Comparison of ENCODE assay signal across 32 cellular contexts in genomic region chr18:51588616-51589015, GRCh38.
"Had no signal": no experiment of that assay in that cellular context is flagged by ENCODE, and none has a peak within 500 bp of the region (broad histone marks: within the 10 kb centered on the region; RNA-seq: fewer than 3 reads in every experiment).

No MANE protein-coding gene starts in this region.

- H3K9me3 ChIP-seq: adrenal gland, body of pancreas, colonic mucosa, heart left ventricle had no signal

- ATAC-seq: activated CD4-positive, alpha-beta T cell treated with anti-CD3 and anti-CD28 coated beads for 36 hours; activated CD8-positive, alpha-beta memory T cell treated with anti-CD3 and anti-CD28 coated beads, Interleukin-2, amount 10 ng/mL, durations not matched to agents 7 days and 5 days; activated CD8-positive, alpha-beta T cell treated with anti-CD3 and anti-CD28 coated beads, Interleukin-2, amount 10 ng/mL, durations not matched to agents 7 days and 5 days; activated naive CD8-positive, alpha-beta T cell treated with anti-CD3 and anti-CD28 coated beads, Interleukin-2, amount 50 U/mL, for 24 hours; body of pancreas; esophagus mucosa; heart left ventricle; T-helper 17 cell had no signal

- H3K27me3 Mint-ChIP-seq: activated CD8-positive, alpha-beta memory T cell treated with anti-CD3 and anti-CD28 coated beads, Interleukin-2, amount 10 ng/mL, durations not matched to agents 7 days and 5 days; activated naive CD8-positive, alpha-beta T cell treated with anti-CD3 and anti-CD28 coated beads for 36 hours; T-helper 17 cell had no signal

- H3K4me3 Mint-ChIP-seq: activated CD4-positive, alpha-beta memory T cell treated with anti-CD3 and anti-CD28 coated beads for 36 hours; activated CD4-positive, alpha-beta T cell treated with anti-CD3 and anti-CD28 coated beads for 36 hours; activated CD4-positive, alpha-beta T cell treated with anti-CD3 and anti-CD28 coated beads, Interleukin-2, amount 10 ng/mL, durations not matched to agents 24 days and 14 days; activated CD8-positive, alpha-beta memory T cell treated with anti-CD3 and anti-CD28 coated beads, Interleukin-2, amount 10 ng/mL, durations not matched to agents 7 days and 5 days; activated CD8-positive, alpha-beta T cell treated with anti-CD3 and anti-CD28 coated beads, Interleukin-2, amount 10 ng/mL, durations not matched to agents 7 days and 5 days; activated naive CD4-positive, alpha-beta T cell treated with anti-CD3 and anti-CD28 coated beads for 36 hours; activated naive CD4-positive, alpha-beta T cell treated with anti-CD3 and anti-CD28 coated beads, Interleukin-2, amount 50 U/mL, for 24 hours; activated naive CD8-positive, alpha-beta T cell treated with anti-CD3 and anti-CD28 coated beads for 36 hours; activated naive CD8-positive, alpha-beta T cell treated with anti-CD3 and anti-CD28 coated beads, Interleukin-2, amount 50 U/mL, for 24 hours; activated T-helper 1 cell treated with anti-CD3 and anti-CD28 coated beads, Interleukin-12 subunit alpha, Interleukin-12 subunit beta, Interleukin-2, Interleukin-4 antibody, amounts not matched to agents 30 ng/mL and 10 ng/mL and 1 ng/mL, durations not matched to agents 14 hours and 24 hours and 36 hours; T-helper 17 cell; T-helper 2 cell treated with Interferon-gamma antibody and Interleukin-4, amounts not matched to agents 5 μg/mL and 100 μg/mL, for 36 hours had no signal

- H3K4me1 ChIP-seq: adrenal gland, body of pancreas, colonic mucosa, heart left ventricle had no signal

- H3K27ac Mint-ChIP-seq: activated CD4-positive, alpha-beta memory T cell treated with anti-CD3 and anti-CD28 coated beads for 36 hours; activated CD4-positive, alpha-beta T cell treated with anti-CD3 and anti-CD28 coated beads for 36 hours; activated CD4-positive, alpha-beta T cell treated with anti-CD3 and anti-CD28 coated beads, Interleukin-2, amount 10 ng/mL, durations not matched to agents 24 days and 14 days; activated CD8-positive, alpha-beta memory T cell treated with anti-CD3 and anti-CD28 coated beads, Interleukin-2, amount 10 ng/mL, durations not matched to agents 7 days and 5 days; activated CD8-positive, alpha-beta T cell treated with anti-CD3 and anti-CD28 coated beads, Interleukin-2, amount 10 ng/mL, durations not matched to agents 7 days and 5 days; activated naive CD4-positive, alpha-beta T cell treated with anti-CD3 and anti-CD28 coated beads for 36 hours; activated naive CD4-positive, alpha-beta T cell treated with anti-CD3 and anti-CD28 coated beads, Interleukin-2, amount 50 U/mL, for 24 hours; activated naive CD8-positive, alpha-beta T cell treated with anti-CD3 and anti-CD28 coated beads for 36 hours; activated naive CD8-positive, alpha-beta T cell treated with anti-CD3 and anti-CD28 coated beads, Interleukin-2, amount 50 U/mL, for 24 hours; activated T-helper 1 cell treated with anti-CD3 and anti-CD28 coated beads, Interleukin-12 subunit alpha, Interleukin-12 subunit beta, Interleukin-2, Interleukin-4 antibody, amounts not matched to agents 30 ng/mL and 10 ng/mL and 1 ng/mL, durations not matched to agents 14 hours and 24 hours and 36 hours; activated T-helper 2 cell treated with anti-CD3 and anti-CD28 coated beads, Interferon-gamma antibody, Interleukin-2, Interleukin-4, amounts not matched to agents 10 μg/mL and 5 μg/mL and 100 μg/mL, durations not matched to agents 14 hours and 24 hours and 36 hours; T-helper 17 cell; T-helper 2 cell treated with Interferon-gamma antibody and Interleukin-4, amounts not matched to agents 5 μg/mL and 100 μg/mL, for 36 hours had no signal

- H3K4me1 Mint-ChIP-seq: activated CD4-positive, alpha-beta T cell treated with anti-CD3 and anti-CD28 coated beads for 36 hours; activated CD4-positive, alpha-beta T cell treated with anti-CD3 and anti-CD28 coated beads, Interleukin-2, amount 10 ng/mL, durations not matched to agents 24 days and 14 days; activated CD8-positive, alpha-beta memory T cell treated with anti-CD3 and anti-CD28 coated beads, Interleukin-2, amount 10 ng/mL, durations not matched to agents 7 days and 5 days; activated naive CD4-positive, alpha-beta T cell treated with anti-CD3 and anti-CD28 coated beads, Interleukin-2, amount 50 U/mL, for 24 hours; activated naive CD8-positive, alpha-beta T cell treated with anti-CD3 and anti-CD28 coated beads for 36 hours; activated naive CD8-positive, alpha-beta T cell treated with anti-CD3 and anti-CD28 coated beads, Interleukin-2, amount 50 U/mL, for 24 hours; T-helper 17 cell had no signal

- H3K27ac ChIP-seq: adrenal gland, body of pancreas, cardiac muscle cell, colonic mucosa, heart left ventricle had no signal

- H3K27me3 ChIP-seq: adrenal gland, body of pancreas, colonic mucosa, heart left ventricle had no signal

- DNase-seq: activated CD4-positive, alpha-beta memory T cell treated with anti-CD3 and anti-CD28 coated beads for 36 hours; activated CD4-positive, alpha-beta T cell treated with anti-CD3 and anti-CD28 coated beads for 36 hours; activated CD4-positive, alpha-beta T cell treated with anti-CD3 and anti-CD28 coated beads, Interleukin-2, amount 10 ng/mL, durations not matched to agents 24 days and 14 days; activated CD4-positive, CD25-positive, alpha-beta regulatory T cell; activated CD4-positive, CD25-positive, alpha-beta regulatory T cell treated with anti-CD3 and anti-CD28 coated beads, Interleukin-2, amount 50 U/mL, for 72 hours; activated CD8-positive, alpha-beta memory T cell treated with anti-CD3 and anti-CD28 coated beads, Interleukin-2, amount 10 ng/mL, durations not matched to agents 7 days and 5 days; activated CD8-positive, alpha-beta memory T cell treated with anti-CD3 and anti-CD28 coated beads, Interleukin-2, amount 50 U/mL, for 4 hours; activated CD8-positive, alpha-beta T cell treated with anti-CD3 and anti-CD28 coated beads, Interleukin-2, amount 10 ng/mL, durations not matched to agents 7 days and 5 days; activated effector memory CD4-positive, alpha-beta T cell treated with anti-CD3 and anti-CD28 coated beads, Interleukin-2, amount 50 U/mL, for 16 hours; activated naive CD4-positive, alpha-beta T cell treated with anti-CD3 and anti-CD28 coated beads for 36 hours; activated naive CD8-positive, alpha-beta T cell treated with anti-CD3 and anti-CD28 coated beads for 36 hours; activated naive CD8-positive, alpha-beta T cell treated with anti-CD3 and anti-CD28 coated beads, Interleukin-2, amount 50 U/mL, for 24 hours; activated T-cell treated with anti-CD3 and anti-CD28 coated beads, Interleukin-2, amount 50 U/mL, for 1 hour; activated T-cell treated with anti-CD3 and anti-CD28 coated beads, Interleukin-2, amount 50 U/mL, for 48 hours; adrenal gland; amygdala; aorta; body of pancreas; central memory CD4-positive, alpha-beta T cell; cerebellar nuclear complex; colonic mucosa; effector CD8-positive, alpha-beta T cell; foreskin fibroblast; heart left ventricle; T-helper 17 cell; T1000 had no signal

- H3K36me3 Mint-ChIP-seq: activated CD4-positive, alpha-beta memory T cell treated with anti-CD3 and anti-CD28 coated beads for 36 hours; activated CD8-positive, alpha-beta memory T cell treated with anti-CD3 and anti-CD28 coated beads, Interleukin-2, amount 10 ng/mL, durations not matched to agents 7 days and 5 days; activated naive CD4-positive, alpha-beta T cell treated with anti-CD3 and anti-CD28 coated beads, Interleukin-2, amount 50 U/mL, for 24 hours; activated naive CD8-positive, alpha-beta T cell treated with anti-CD3 and anti-CD28 coated beads for 36 hours had no signal

- H3K4me3 ChIP-seq: adrenal gland, body of pancreas, cardiac muscle cell, colonic mucosa, heart left ventricle had no signal

- H3K36me3 ChIP-seq: adrenal gland, cardiac muscle cell, colonic mucosa, heart left ventricle had no signal

- H3K9me3 Mint-ChIP-seq: activated CD4-positive, alpha-beta memory T cell treated with anti-CD3 and anti-CD28 coated beads for 36 hours; activated CD4-positive, alpha-beta T cell treated with anti-CD3 and anti-CD28 coated beads, Interleukin-2, amount 10 ng/mL, durations not matched to agents 24 days and 14 days; activated naive CD4-positive, alpha-beta T cell treated with anti-CD3 and anti-CD28 coated beads for 36 hours; activated naive CD4-positive, alpha-beta T cell treated with anti-CD3 and anti-CD28 coated beads, Interleukin-2, amount 50 U/mL, for 24 hours; activated naive CD8-positive, alpha-beta T cell treated with anti-CD3 and anti-CD28 coated beads for 36 hours; activated naive CD8-positive, alpha-beta T cell treated with anti-CD3 and anti-CD28 coated beads, Interleukin-2, amount 50 U/mL, for 24 hours; activated T-helper 1 cell treated with anti-CD3 and anti-CD28 coated beads, Interleukin-12 subunit alpha, Interleukin-12 subunit beta, Interleukin-2, Interleukin-4 antibody, amounts not matched to agents 30 ng/mL and 10 ng/mL and 1 ng/mL, durations not matched to agents 14 hours and 24 hours and 36 hours; activated T-helper 2 cell treated with anti-CD3 and anti-CD28 coated beads, Interferon-gamma antibody, Interleukin-2, Interleukin-4, amounts not matched to agents 10 μg/mL and 5 μg/mL and 100 μg/mL, durations not matched to agents 14 hours and 24 hours and 36 hours; T-helper 2 cell treated with Interferon-gamma antibody and Interleukin-4, amounts not matched to agents 5 μg/mL and 100 μg/mL, for 36 hours had no signal
